Comparison of ENCODE assay signal across 28 cellular contexts in genomic region chr17:71592431-71592830, GRCh38.
"Had no signal": no experiment of that assay in that cellular context is flagged by ENCODE, and none has a peak within 500 bp of the region (broad histone marks: within the 10 kb centered on the region; RNA-seq: fewer than 3 reads in every experiment).

No MANE protein-coding gene starts in this region.

- H3K9me3 ChIP-seq: stomach, suprapubic skin, testis, thoracic aorta, thyroid gland, tibial artery, tibial nerve, transverse colon, upper lobe of left lung, upper lobe of right lung, uterus, vagina had no signal

- H3K27ac Mint-ChIP-seq: stimulated activated effector memory CD8-positive, alpha-beta T cell treated with anti-CD3 and anti-CD28 coated beads, Interleukin-12 subunit alpha, Interleukin-12 subunit beta, amount 100 ng/mL, for 72 hours; stimulated activated memory B cell treated with anti-CD40 and anti-IgM and Interleukin-4, amounts not matched to agents 10 μg/mL and 1 μg/mL and 100 μg/mL, for 72 hours; stimulated activated naive B cell treated with anti-CD40 and anti-IgM and Interleukin-4, amounts not matched to agents 10 μg/mL and 1 μg/mL and 100 μg/mL, for 72 hours; stimulated activated naive CD8-positive, alpha-beta T cell treated with anti-CD3 and anti-CD28 coated beads, Interleukin-15, amount 100 ng/mL, for 72 hours; stimulated activated naive CD8-positive, alpha-beta T cell treated with anti-CD3 and anti-CD28 coated beads, Interleukin-15, Interleukin-2, amounts not matched to agents 100 ng/mL and 50 ng/mL, for 24 hours; type B pancreatic cell had no signal

- H3K4me1 Mint-ChIP-seq: stimulated activated effector memory CD8-positive, alpha-beta T cell treated with anti-CD3 and anti-CD28 coated beads, Interleukin-12 subunit alpha, Interleukin-12 subunit beta, amount 100 ng/mL, for 72 hours; stimulated activated memory B cell treated with anti-CD40 and anti-IgM and Interleukin-4, amounts not matched to agents 10 μg/mL and 1 μg/mL and 100 μg/mL, for 72 hours; stimulated activated naive B cell treated with anti-CD40 and anti-IgM and Interleukin-4, amounts not matched to agents 10 μg/mL and 1 μg/mL and 100 μg/mL, for 72 hours; stimulated activated naive CD8-positive, alpha-beta T cell treated with anti-CD3 and anti-CD28 coated beads, Interleukin-15, amount 100 ng/mL, for 72 hours had no signal

- H3K27ac ChIP-seq: stomach, suprapubic skin, testis, thoracic aorta, thyroid gland, tibial artery, tibial nerve, transverse colon, upper lobe of left lung, upper lobe of right lung, uterus, vagina had no signal

- H3K4me3 ChIP-seq: stomach, suprapubic skin, testis, thoracic aorta, thyroid gland, tibial artery, tibial nerve, transverse colon, upper lobe of left lung, upper lobe of right lung, uterus, vagina had no signal

- DNase-seq: stimulated activated CD4-positive, alpha-beta T cell treated with anti-CD3 and anti-CD28 coated beads, Interleukin-2, amount 100 ng/mL, for 48 hours; stimulated activated CD4-positive, alpha-beta T cell treated with anti-CD3 and anti-CD28 coated beads, Interleukin-4, amount 100 ng/mL, for 1 hour; stimulated activated CD4-positive, alpha-beta T cell treated with anti-CD3 and anti-CD28 coated beads, Interleukin-4, amount 100 ng/mL, for 24 hours; stimulated activated CD4-positive, alpha-beta T cell treated with anti-CD3 and anti-CD28 coated beads, Interleukin-4, amount 100 ng/mL, for 4 hours; stimulated activated CD8-positive, alpha-beta memory T cell treated with anti-CD3 and anti-CD28 coated beads, Interleukin-4, amount 100 ng/mL, for 48 hours; stimulated activated naive B cell treated with anti-CD40 and anti-IgM and Interleukin-4, amounts not matched to agents 10 μg/mL and 1 μg/mL and 100 μg/mL, for 72 hours; stimulated activated naive CD4-positive, alpha-beta T cell; stimulated activated naive CD4-positive, alpha-beta T cell treated with Interleukin-2 at 50 U/mL for 16 hours; stimulated activated naive CD8-positive, alpha-beta T cell treated with anti-CD3 and anti-CD28 coated beads, Interleukin-15, amount 100 ng/mL, for 72 hours; stimulated activated naive CD8-positive, alpha-beta T cell treated with anti-CD3 and anti-CD28 coated beads, Interleukin-15, Interleukin-2, amounts not matched to agents 100 U/mL and 50 U/mL, for 24 hours; stomach; substantia nigra; testis; thyroid gland; tibial artery; transverse colon; trophoblast cell; upper lobe of left lung; upper lobe of right lung; uterus had no signal

- H3K4me3 Mint-ChIP-seq: stimulated activated effector memory CD8-positive, alpha-beta T cell treated with anti-CD3 and anti-CD28 coated beads, Interleukin-12 subunit alpha, Interleukin-12 subunit beta, amount 100 ng/mL, for 72 hours; stimulated activated memory B cell treated with anti-CD40 and anti-IgM and Interleukin-4, amounts not matched to agents 10 μg/mL and 1 μg/mL and 100 μg/mL, for 72 hours; stimulated activated naive B cell treated with anti-CD40 and anti-IgM and Interleukin-4, amounts not matched to agents 10 μg/mL and 1 μg/mL and 100 μg/mL, for 72 hours; stimulated activated naive CD8-positive, alpha-beta T cell treated with anti-CD3 and anti-CD28 coated beads, Interleukin-15, amount 100 ng/mL, for 72 hours; stimulated activated naive CD8-positive, alpha-beta T cell treated with anti-CD3 and anti-CD28 coated beads, Interleukin-15, Interleukin-2, amounts not matched to agents 100 ng/mL and 50 ng/mL, for 24 hours; type B pancreatic cell had no signal

- H3K4me1 ChIP-seq: stomach, suprapubic skin, testis, thyroid gland, tibial artery, tibial nerve, transverse colon, upper lobe of left lung, upper lobe of right lung, uterus, vagina had no signal

- H3K36me3 ChIP-seq: stomach, suprapubic skin, thoracic aorta, thyroid gland, tibial artery, tibial nerve, transverse colon, upper lobe of left lung, upper lobe of right lung, uterus, vagina had no signal

- H3K36me3 Mint-ChIP-seq: stimulated activated effector memory CD8-positive, alpha-beta T cell treated with anti-CD3 and anti-CD28 coated beads, Interleukin-12 subunit alpha, Interleukin-12 subunit beta, amount 100 ng/mL, for 72 hours; stimulated activated memory B cell treated with anti-CD40 and anti-IgM and Interleukin-4, amounts not matched to agents 10 μg/mL and 1 μg/mL and 100 μg/mL, for 72 hours; stimulated activated naive B cell treated with anti-CD40 and anti-IgM and Interleukin-4, amounts not matched to agents 10 μg/mL and 1 μg/mL and 100 μg/mL, for 72 hours; type B pancreatic cell had no signal

- ATAC-seq: stimulated activated effector memory CD8-positive, alpha-beta T cell treated with anti-CD3 and anti-CD28 coated beads, Interleukin-12 subunit alpha, Interleukin-12 subunit beta, amount 100 ng/mL, for 72 hours; stimulated activated memory B cell treated with anti-CD40 and anti-IgM and Interleukin-4, amounts not matched to agents 10 μg/mL and 1 μg/mL and 100 μg/mL, for 72 hours; stimulated activated naive B cell treated with anti-CD40 and anti-IgM and Interleukin-4, amounts not matched to agents 10 μg/mL and 1 μg/mL and 100 μg/mL, for 72 hours; stimulated activated naive CD8-positive, alpha-beta T cell treated with anti-CD3 and anti-CD28 coated beads, Interleukin-15, amount 100 ng/mL, for 72 hours; stimulated activated naive CD8-positive, alpha-beta T cell treated with anti-CD3 and anti-CD28 coated beads, Interleukin-15, Interleukin-2, amounts not matched to agents 100 U/mL and 50 U/mL, for 24 hours; upper lobe of right lung had no signal

- H3K27me3 Mint-ChIP-seq: stimulated activated memory B cell treated with anti-CD40 and anti-IgM and Interleukin-4, amounts not matched to agents 10 μg/mL and 1 μg/mL and 100 μg/mL, for 72 hours; stimulated activated naive B cell treated with anti-CD40 and anti-IgM and Interleukin-4, amounts not matched to agents 10 μg/mL and 1 μg/mL and 100 μg/mL, for 72 hours; stimulated activated naive CD8-positive, alpha-beta T cell treated with anti-CD3 and anti-CD28 coated beads, Interleukin-15, amount 100 ng/mL, for 72 hours; stimulated activated naive CD8-positive, alpha-beta T cell treated with anti-CD3 and anti-CD28 coated beads, Interleukin-15, Interleukin-2, amounts not matched to agents 100 ng/mL and 50 ng/mL, for 24 hours; type B pancreatic cell had no signal

- H3K27me3 ChIP-seq: stomach, suprapubic skin, testis, thyroid gland, tibial artery, tibial nerve, transverse colon, upper lobe of left lung, upper lobe of right lung, uterus, vagina had no signal
